In genomic region chr9:133430244-133430643, GRCh38 we compare ENCODE assay signal across 25 cellular contexts. TPM values are rescaled to one million over a fixed set of nuclear protein-coding genes. Genes with fewer than 3 reads are reported as not detected.
A peak's percentile ranks its signal among the peaks of the same experiment; 100 is the strongest.
DNase-seq lines count a peak whose midpoint lies in the region; ATAC-seq and TF ChIP-seq lines count a peak whose summit lies in the region.
"Had no signal": no experiment of that assay in that cellular context is flagged by ENCODE, and none has a peak within 500 bp of the region (broad histone marks: within the 10 kb centered on the region; RNA-seq: fewer than 3 reads in every experiment).

No MANE protein-coding gene starts in this region.

- peaks cover 3% of the 10 kb centered on the region for H3K36me3 Mint-ChIP-seq in endodermal cell (ENCODE audit: low read depth)
- H3K36me3 Mint-ChIP-seq in type B pancreatic cell: no peaks in the 10 kb centered on the region
- H3K36me3 Mint-ChIP-seq: natural killer cell treated with Interleukin-12 subunit alpha and Interleukin-12 subunit beta and Interleukin-15 and Interleukin-18, amount 100 ng/mL, for 72 hours had no signal

- ATAC-seq in HG03175 (IDR thresholded peaks at IDR 0.05; ENCODE audit: unreplicated experiment): no peak
- ATAC-seq: natural killer cell treated with Interleukin-12 subunit alpha and Interleukin-12 subunit beta and Interleukin-15 and Interleukin-18, amount 100 ng/mL, for 72 hours had no signal

- H3K27ac Mint-ChIP-seq in endodermal cell (no peak overlapping the region), type B pancreatic cell (no peak overlapping the region)
- H3K27ac Mint-ChIP-seq: activated CD8-positive, alpha-beta T cell treated with anti-CD3 and anti-CD28 coated beads for 36 hours; natural killer cell treated with Interleukin-12 subunit alpha and Interleukin-12 subunit beta and Interleukin-15 and Interleukin-18, amount 100 ng/mL, for 72 hours; stimulated activated naive CD8-positive, alpha-beta T cell treated with anti-CD3 and anti-CD28 coated beads, Interleukin-15, amount 100 ng/mL, for 72 hours had no signal

- H3K9me3 ChIP-seq in endodermal cell (ENCODE audit: control insufficient read depth, low read length): peaks cover 10% of the 10 kb centered on the region
- H3K9me3 ChIP-seq: HAP-1, tibial nerve had no signal

- H3K9me3 Mint-ChIP-seq in endodermal cell (peaks cover 5% of the 10 kb centered on the region), type B pancreatic cell (no peaks in the 10 kb centered on the region)
- H3K9me3 Mint-ChIP-seq: activated CD8-positive, alpha-beta T cell treated with anti-CD3 and anti-CD28 coated beads for 36 hours; natural killer cell treated with Interleukin-12 subunit alpha and Interleukin-12 subunit beta and Interleukin-15 and Interleukin-18, amount 100 ng/mL, for 72 hours; stimulated activated naive CD8-positive, alpha-beta T cell treated with anti-CD3 and anti-CD28 coated beads, Interleukin-15, amount 100 ng/mL, for 72 hours had no signal

- H3K4me3 ChIP-seq in NB4 (ENCODE audit: low read depth, low read length) (no peak overlapping the region), endodermal cell (ENCODE audit: low read length) (no peak overlapping the region)
- H3K4me3 ChIP-seq: HAP-1, hepatocyte, PC-9, tibial nerve had no signal

- H3K4me1 Mint-ChIP-seq in endodermal cell (no peaks in the 10 kb centered on the region), type B pancreatic cell (ENCODE audit: unreplicated experiment) (no peaks in the 10 kb centered on the region)

- no peaks in the 10 kb centered on the region for H3K36me3 ChIP-seq in endodermal cell (ENCODE audit: control insufficient read depth, insufficient read depth, low read length)
- H3K36me3 ChIP-seq: brain microvascular endothelial cell, HAP-1 had no signal

- no peaks in the 10 kb centered on the region for H3K27me3 ChIP-seq in endodermal cell (ENCODE audit: control insufficient read depth, insufficient read depth, low read length, poor library complexity, severe bottlenecking)
- H3K27me3 ChIP-seq: hepatocyte had no signal

- H3K4me3 Mint-ChIP-seq in endodermal cell: peak overlapping the region; percentile 55
- peak overlapping the region; percentile 11 for H3K4me3 Mint-ChIP-seq in type B pancreatic cell
- H3K4me3 Mint-ChIP-seq: activated CD8-positive, alpha-beta T cell treated with anti-CD3 and anti-CD28 coated beads for 36 hours; natural killer cell treated with Interleukin-12 subunit alpha and Interleukin-12 subunit beta and Interleukin-15 and Interleukin-18, amount 100 ng/mL, for 72 hours had no signal

- no peak for TF ChIP-seq POLR2A in NB4 (IDR thresholded peaks at IDR 0.05; ENCODE audit: extremely low read depth, insufficient read length)

- no peak overlapping the region for H3K9ac ChIP-seq in endodermal cell (ENCODE audit: extremely low read depth, low read length, poor library complexity, severe bottlenecking)

- H3K27me3 Mint-ChIP-seq in endodermal cell (ENCODE audit: insufficient read depth) (peaks cover 6% of the 10 kb centered on the region), type B pancreatic cell (peaks cover 17% of the 10 kb centered on the region)

- no peak for TF ChIP-seq CTCF in NB4 (IDR thresholded peaks at IDR 0.05; ENCODE audit: low read depth, low read length)
- no peak for TF ChIP-seq CTCF in endodermal cell (conservative IDR thresholded peaks at IDR 0.05)
- TF ChIP-seq CTCF in type B pancreatic cell (conservative IDR thresholded peaks at IDR 0.05): no peak

- H3K4me1 ChIP-seq in endodermal cell (ENCODE audit: control insufficient read depth, insufficient read depth, low read length): no peaks in the 10 kb centered on the region
- H3K4me1 ChIP-seq: foreskin keratinocyte, HAP-1 had no signal

- DNase-seq in NOMO-1 treated with dmso at 0.1 percent for 144 hours (lab: John Stamatoyannopoulos, UW; ENCODE audit: unreplicated experiment): peak; percentile 2
- DNase-seq in NOMO-1 treated with DMSO at 0.1 percent for 48 hours (lab: John Stamatoyannopoulos, UW; ENCODE audit: unreplicated experiment): no peak
- peak; percentile 44 for DNase-seq in NB4 (ENCODE audit: low read depth)
- no peak for DNase-seq in endodermal cell
- no peak for DNase-seq in type B pancreatic cell (ENCODE audit: extremely low spot score, unreplicated experiment)
- DNase-seq in globus pallidus (ENCODE audit: low spot score): no peak
- no peak for DNase-seq in NCI-H82 (lab: John Stamatoyannopoulos, UW)
- DNase-seq: activated effector memory CD4-positive, alpha-beta T cell treated with Interleukin-2 at 50 U/mL for 16 hours; activated T-cell treated with anti-CD3 and anti-CD28 coated beads for 4 hours; COR-L47; DMS79; effector CD8-positive, alpha-beta T cell; foreskin keratinocyte; midbrain; NCI-H2081; PC-9; SHP77 had no signal

- H3K27ac ChIP-seq in endodermal cell (ENCODE audit: low read depth, low read length): no peak overlapping the region
- H3K27ac ChIP-seq: brain microvascular endothelial cell, foreskin keratinocyte, hepatocyte, PC-9, tibial nerve had no signal

- 100% methylated on average over 1 of the region's 1 CpG; no CpG with 5 or more reads in 1 of the 2 experiments for WGBS in endodermal cell (ENCODE audit: insufficient coverage in 1 of 2, insufficient read length in 1 of 2), 2 experiments

RNA-seq across cellular contexts. Expression of gene ADAMTS13, which starts 8.1 kb away (rescaled TPM):
- total RNA-seq in endodermal cell: 10 to 100 TPM; 13.5 to 21.7 TPM
- 9.7 TPM for polyA plus RNA-seq in endodermal cell (2013, experiment 1 of 2)
- 7.6 TPM for polyA plus RNA-seq in endodermal cell (2013, experiment 2 of 2)
- 4.4 and 12.9 TPM in 2 replicates for total RNA-seq in type B pancreatic cell (ENCODE audit: low replicate concordance)

RNA-seq across cellular contexts. Expression of gene REXO4, which starts 12.4 kb away (rescaled TPM):
- 10 to 100 TPM; 30.2 to 36.5 TPM for total RNA-seq in endodermal cell
- polyA plus RNA-seq in endodermal cell (2013, experiment 1 of 2): 23.1 TPM
- polyA plus RNA-seq in endodermal cell (2013, experiment 2 of 2): 20.9 TPM
- total RNA-seq in type B pancreatic cell (ENCODE audit: low replicate concordance): 26.5 and 28.9 TPM in 2 replicates

RNA-seq across cellular contexts. Expression of gene CACFD1, which starts 29.5 kb away (rescaled TPM):
- total RNA-seq in endodermal cell (10 to 100 TPM; 30.6 to 35.0 TPM), type B pancreatic cell (ENCODE audit: low replicate concordance) (45.6 and 51.9 TPM in 2 replicates)
- polyA plus RNA-seq in endodermal cell (2013, experiment 1 of 2): 26.8 TPM
- 26.0 TPM for polyA plus RNA-seq in endodermal cell (2013, experiment 2 of 2)

RNA-seq across cellular contexts. Expression of gene SLC2A6, which starts 48.7 kb away (rescaled TPM):
- total RNA-seq in endodermal cell: 10 to 100 TPM; 11.6 to 17.7 TPM
- 10.7 TPM for polyA plus RNA-seq in endodermal cell (2013, experiment 1 of 2)
- polyA plus RNA-seq in endodermal cell (2013, experiment 2 of 2): 10.5 TPM
- total RNA-seq in type B pancreatic cell (ENCODE audit: low replicate concordance): 8.2 and 9.7 TPM in 2 replicates

RNA-seq across cellular contexts. Expression of gene STKLD1, which starts 54.1 kb away (rescaled TPM):
- under 1 TPM in 1 of 2 donors, not detected in 1; 0.95 TPM for total RNA-seq in endodermal cell
- 2.0 TPM for polyA plus RNA-seq in endodermal cell (2013, experiment 1 of 2)
- 1.2 TPM for polyA plus RNA-seq in endodermal cell (2013, experiment 2 of 2)
- total RNA-seq in type B pancreatic cell (ENCODE audit: low replicate concordance): 1.00 and 3.9 TPM in 2 replicates

Comparison
In these comparisons a context has a peak if more than half of its experiments do, and no peak if none do; other contexts are left out.
1. DNase-seq: peak in NOMO-1 treated with dmso at 0.1 percent for 144 hours (single experiment) and NB4 (single experiment); none in NOMO-1 treated with DMSO at 0.1 percent for 48 hours (single experiment), endodermal cell (single experiment), type B pancreatic cell (single experiment), globus pallidus (single experiment) and NCI-H82 (single experiment).